Comparison of ENCODE assay signal across 16 cellular contexts in the genomic region with DNA sequence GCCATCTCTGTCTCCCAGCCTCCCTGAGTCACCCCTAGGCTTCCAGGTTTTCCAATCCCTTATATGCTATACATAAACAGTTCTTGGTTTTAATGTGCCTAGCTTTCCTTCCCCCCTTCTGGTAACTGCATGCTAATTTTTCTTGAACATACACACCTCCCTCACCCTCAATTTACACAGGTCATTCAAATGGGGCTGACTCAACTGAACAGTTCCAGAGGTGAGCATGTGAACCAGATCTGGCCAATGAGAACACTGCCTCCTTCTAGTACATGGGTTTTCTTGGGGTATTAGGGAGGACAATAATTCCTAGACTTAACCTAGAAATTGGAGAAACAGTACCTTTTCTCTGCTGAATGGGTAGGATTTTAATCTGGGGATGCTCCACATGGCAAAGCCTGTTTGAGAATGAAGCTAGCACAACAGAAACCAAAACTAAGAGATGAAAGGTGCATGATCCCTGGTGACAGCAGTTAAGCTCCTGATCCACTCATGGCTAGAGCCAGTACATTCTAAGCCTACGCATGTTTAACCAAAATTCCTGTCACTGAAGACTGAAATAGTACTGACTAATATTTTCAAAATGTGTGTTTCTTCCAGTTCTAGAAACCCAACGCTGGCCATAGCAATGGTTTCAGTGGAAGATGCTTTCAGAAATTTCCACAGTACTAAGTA. TPM values are rescaled to one million over a fixed set of nuclear protein-coding genes. Genes with fewer than 3 reads are reported as not detected.
A peak's percentile ranks its signal among the peaks of the same experiment; 100 is the strongest.
DNase-seq lines count a peak whose midpoint lies in the region; ATAC-seq, FAIRE-seq and TF ChIP-seq lines count a peak whose summit lies in the region.
"Had no signal": no experiment of that assay in that cellular context is flagged by ENCODE, and none has a peak within 500 bp of the region (broad histone marks: within the 10 kb centered on the region; RNA-seq: fewer than 3 reads in every experiment).

No MANE protein-coding gene starts in this region.

- TF ChIP-seq CTCF in left ventricle myocardium inferior (IDR thresholded peaks at IDR 0.05; ENCODE audit: borderline replicate concordance) = no peak
- no peak for TF ChIP-seq CTCF in GM12878 (IDR thresholded peaks at IDR 0.05 in 2 of 3, conservative IDR thresholded peaks at IDR 0.05 in 1 of 3; ENCODE audit: control insufficient read depth in 2 of 3, extremely low read depth in 1 of 3, insufficient read depth in 1 of 3, low read depth in 3 of 3, low read length in 3 of 3)
- no peak for TF ChIP-seq CTCF in MCF 10A (IDR thresholded peaks at IDR 0.05; ENCODE audit: unreplicated experiment)

- intact Hi-C loops in left ventricle myocardium inferior (cut with micrococcal nuclease) (no loop called here), Right ventricle myocardium superior (cut with DNase I) (no loop called here), GM12878 (cut with micrococcal nuclease; ENCODE audit: unreplicated experiment) (no loop called here), MCF 10A (cut with micrococcal nuclease) (no loop called here), left ventricle myocardium superior (cut with micrococcal nuclease) (no loop called here)

- in situ Hi-C loops in GM12878 (cut with MboI) = no loop called here

- BruUV-seq in GM12878 (replicated peaks; lab: Mats Ljungman, UMichigan) (no TSS peak), MCF 10A (replicated peaks; lab: Mats Ljungman, UMichigan) (no TSS peak)

- SMC1A ChIA-PET in GM12878 (lab: Charles Lee; ENCODE audit: uncharacterized antibody, unreplicated experiment) = interaction anchor here (0.8 to 2.7 kb wide), 7 partner anchors 10 to 220 kb away, joined by 3 to 13 read pairs (median 3); a partner anchor contains a TSS

- FAIRE-seq in GM12878 (lab: Jason Lieb, UNC) = no peak

- H3K4me1 ChIP-seq in left ventricle myocardium inferior (peaks cover 45% of the 10 kb centered on the region), GM12878 (ENCODE audit: control insufficient read depth, insufficient read depth, low read length) (peaks cover 15% of the 10 kb centered on the region)
- H3K4me1 ChIP-seq: left lung had no signal

- no peaks in the 10 kb centered on the region for H3K9me3 Mint-ChIP-seq in MCF 10A (ENCODE audit: unreplicated experiment)
- H3K9me3 Mint-ChIP-seq: stimulated activated memory B cell treated with anti-CD40 and anti-IgM and Interleukin-4, amounts not matched to agents 10 μg/mL and 1 μg/mL and 100 μg/mL, for 72 hours had no signal

- H3K9me3 ChIP-seq in left ventricle myocardium inferior (replicated peaks) = no peaks in the 10 kb centered on the region
- H3K9me3 ChIP-seq in GM12878 (replicated peaks; ENCODE audit: control insufficient read depth, insufficient read depth, low read length) = no peaks in the 10 kb centered on the region
- H3K9me3 ChIP-seq: left lung had no signal

- H3K27ac Mint-ChIP-seq in MCF 10A (ENCODE audit: low read depth, unreplicated experiment) = no peak overlapping the region
- H3K27ac Mint-ChIP-seq: B cell; stimulated activated memory B cell treated with anti-CD40 and anti-IgM and Interleukin-4, amounts not matched to agents 10 μg/mL and 1 μg/mL and 100 μg/mL, for 72 hours had no signal

- peaks cover 17% of the 10 kb centered on the region for H3K36me3 Mint-ChIP-seq in MCF 10A (ENCODE audit: insufficient read depth, unreplicated experiment)

- WGBS in GM12878 (ENCODE audit: insufficient coverage, insufficient replicate concordance, low lambda C conversion rate, missing lambda C conversion rate) = 6% methylated on average over 2 of the region's 2 CpGs

- no peak for TF ChIP-seq POLR2A in GM12878 (IDR thresholded peaks at IDR 0.05; ENCODE audit: low read depth, low read length)

- peaks cover 14% of the 10 kb centered on the region for H3K4me1 Mint-ChIP-seq in MCF 10A (ENCODE audit: insufficient read depth, unreplicated experiment)

- H3K4me3 Mint-ChIP-seq in MCF 10A (ENCODE audit: unreplicated experiment) = no peak overlapping the region
- H3K4me3 Mint-ChIP-seq: B cell; stimulated activated memory B cell treated with anti-CD40 and anti-IgM and Interleukin-4, amounts not matched to agents 10 μg/mL and 1 μg/mL and 100 μg/mL, for 72 hours had no signal

- no peaks in the 10 kb centered on the region for H3K27me3 Mint-ChIP-seq in MCF 10A (ENCODE audit: insufficient read depth, unreplicated experiment)
- H3K27me3 Mint-ChIP-seq: B cell; stimulated activated memory B cell treated with anti-CD40 and anti-IgM and Interleukin-4, amounts not matched to agents 10 μg/mL and 1 μg/mL and 100 μg/mL, for 72 hours had no signal

- H3K9ac ChIP-seq in GM12878 (ENCODE audit: control insufficient read depth, insufficient read depth, low read length) = no peak overlapping the region

- CTCF ChIA-PET in GM12878 (lab: Yijun Ruan, JAX) = interaction anchor here (1.0 to 3.7 kb wide), 2 partner anchors 9 to 11 kb away, joined by 4 to 19 read pairs; a partner anchor contains a TSS
- CTCF ChIA-PET in MCF 10A (lab: Yijun Ruan, JAX) = interaction anchor here (1.6 kb wide), 1 partner anchor 10 kb away, joined by 4 read pairs; no protein-coding TSS in a partner anchor

- no peak overlapping the region for H2AFZ ChIP-seq in GM12878 (ENCODE audit: control insufficient read depth, low read depth, low read length)

- DNase-seq in left ventricle myocardium inferior (no peak), Right ventricle myocardium superior (no peak), GM12878 (ENCODE audit: low read depth, low spot score) (no peak), stromal cell of bone marrow (ENCODE audit: low read depth) (peak; percentile 36), NCI-H2227 treated with DMSO at 0.1 percent for 48 hours (lab: John Stamatoyannopoulos, UW) (no peak), MCF 10A (ENCODE audit: unreplicated experiment) (no peak), left ventricle myocardium superior (no peak)
- DNase-seq: aorta; effector memory CD4-positive, alpha-beta T cell; EL; left lung; MV-4-11 had no signal

- H3K36me3 ChIP-seq in left ventricle myocardium inferior (no peaks in the 10 kb centered on the region), GM12878 (ENCODE audit: control insufficient read depth in 2 of 2, insufficient read depth in 2 of 2, low read length in 1 of 2) (no peaks in the 10 kb centered on the region; a peak in 1 of 4 replicates)
- H3K36me3 ChIP-seq: left lung had no signal

- H3K4me2 ChIP-seq in GM12878 (ENCODE audit: control insufficient read depth, insufficient read depth) = peak overlapping the region; percentile 56

- no peaks in the 10 kb centered on the region for H4K20me1 ChIP-seq in GM12878 (ENCODE audit: control insufficient read depth, insufficient read depth)

- peaks cover 13% of the 10 kb centered on the region for H3K79me2 ChIP-seq in GM12878 (ENCODE audit: control insufficient read depth, insufficient read depth, low read length)

- RAD21 ChIA-PET in GM12878 (lab: Charles Lee; ENCODE audit: unreplicated experiment) = interaction anchor here (1.2 kb wide), 1 partner anchor 10 kb away, joined by 4 read pairs; no protein-coding TSS in a partner anchor

- H3K27ac ChIP-seq in left ventricle myocardium inferior (replicated peaks) = peak overlapping the region; percentile 81
- peak overlapping the region; percentile 20; the same call in 1 of the 2 replicates for H3K27ac ChIP-seq in GM12878 (ENCODE audit: control insufficient read depth, insufficient read depth)
- H3K27ac ChIP-seq: left lung had no signal

- no peak for TF ChIP-seq RAD21 in GM12878 (IDR thresholded peaks at IDR 0.05; ENCODE audit: insufficient read depth, low read depth, low read length)

- no peak for TF ChIP-seq EP300 in GM12878 (IDR thresholded peaks at IDR 0.05; ENCODE audit: borderline replicate concordance in 1 of 2, control insufficient read depth in 1 of 2, low read depth in 2 of 2, low read length in 2 of 2)

- H3K4me3 ChIP-seq in left ventricle myocardium inferior = no peak overlapping the region
- peak overlapping the region; percentile 48; the same call in 1 of the 2 replicates for H3K4me3 ChIP-seq in GM12878
- H3K4me3 ChIP-seq: left lung had no signal

- ATAC-seq in Right ventricle myocardium superior (ENCODE audit: poor library complexity) (no peak), HG02571 (IDR thresholded peaks at IDR 0.05; ENCODE audit: unreplicated experiment) (peak; percentile 62), GM12878 (peak; percentile 74), left ventricle myocardium superior (no peak)
- ATAC-seq: left lung; Panc1; stimulated activated memory B cell treated with anti-CD40 and anti-IgM and Interleukin-4, amounts not matched to agents 10 μg/mL and 1 μg/mL and 100 μg/mL, for 72 hours had no signal

- H3K27me3 ChIP-seq in left ventricle myocardium inferior (ENCODE audit: low read depth) = no peaks in the 10 kb centered on the region
- H3K27me3 ChIP-seq in GM12878 (replicated peaks in 1 of 2; ENCODE audit: control insufficient read depth in 2 of 2, insufficient read depth in 2 of 2, low read length in 1 of 2) = no peaks in the 10 kb centered on the region
- H3K27me3 ChIP-seq: left lung had no signal

- POLR2A ChIA-PET in GM12878 (lab: Charles Lee) (interaction anchor here (1.1 kb wide), 2 partner anchors 11 to 33 kb away, joined by 3 to 4 read pairs; no protein-coding TSS in a partner anchor), MCF 10A (lab: Yijun Ruan, JAX) (interaction anchor here (6.2 kb wide), 1 partner anchor 11 kb away, joined by 42 read pairs; a partner anchor contains a TSS)

RNA-seq across cellular contexts. Expression of a gene that starts 11.8 kb away (rescaled TPM):
- total RNA-seq in left ventricle myocardium inferior = 110 TPM
- 107 TPM for total RNA-seq in Right ventricle myocardium superior
- total RNA-seq in GM12878 (2013; cell fraction: nucleolus; rRNA removed) = 117 and 127 TPM in 2 replicates
- total RNA-seq in GM12878 (2014; rRNA removed) = 33.4 and 37.9 TPM in 2 replicates
- total RNA-seq in GM12878 (2014; rRNA removed; fragmentation: Illumina TruSeq; extraction: Trizol) = 34.7 and 35.6 TPM in 2 replicates
- 28.1 and 31.0 TPM in 2 replicates for total RNA-seq in GM12878 (2021)
- polyA plus RNA-seq in GM12878 (2011; ENCODE audit: low read depth) = 11.9 TPM
- polyA plus RNA-seq in GM12878 (2011; rRNA removed) = 50.0 and 54.9 TPM in 2 replicates
- 27.3 and 27.8 TPM in 2 replicates for polyA plus RNA-seq in GM12878 (2011; cell fraction: cytosol; rRNA removed)
- 63.8 and 64.5 TPM in 2 replicates for polyA plus RNA-seq in GM12878 (2011; cell fraction: nucleus; rRNA removed)
- 11.9 and 15.6 TPM in 2 replicates for polyA plus RNA-seq in GM12878 (2012)
- 36.4 and 41.5 TPM in 2 replicates for polyA plus RNA-seq in GM12878 (2014; fragmentation: Illumina TruSeq; extraction: Trizol)
- polyA plus RNA-seq in GM12878 (2014; fragmentation: Nextera tagmentation; extraction: Ambion mirVana) = 10 to 100 TPM; 20.9 to 27.4 TPM
- polyA plus RNA-seq in GM12878 (2014; rRNA removed) = 28.7 and 34.4 TPM in 2 replicates
- polyA plus RNA-seq in GM12878 (2016; fragmentation: Nextera tagmentation; extraction: Ambion mirVana) = 10 to 100 TPM; 31.1 to 32.5 TPM
- polyA minus RNA-seq in GM12878 (2011; rRNA and poly(A)+ RNA removed) = 42.8 and 47.3 TPM in 2 replicates
- 11.1 and 12.5 TPM in 2 replicates for polyA minus RNA-seq in GM12878 (2011; cell fraction: cytosol; rRNA and poly(A)+ RNA removed)
- 29.5 and 47.4 TPM in 2 replicates for polyA minus RNA-seq in GM12878 (2011; cell fraction: nucleus; rRNA and poly(A)+ RNA removed)
- 11.5 and 12.5 TPM in 2 replicates for total RNA-seq in MCF 10A (2022)
- 134 TPM for total RNA-seq in left ventricle myocardium superior

RNA-seq across cellular contexts. Expression of a gene that starts 40.0 kb away (rescaled TPM):
- total RNA-seq in left ventricle myocardium inferior (31.0 TPM), Right ventricle myocardium superior (31.1 TPM), GM12878 (2014; rRNA removed) (60.0 and 72.8 TPM in 2 replicates), GM12878 (2014; rRNA removed; fragmentation: Illumina TruSeq; extraction: Trizol) (89.9 and 93.9 TPM in 2 replicates), GM12878 (2021) (65.2 and 66.9 TPM in 2 replicates), MCF 10A (2022) (40.7 and 41.8 TPM in 2 replicates), left ventricle myocardium superior (35.1 TPM)
- 30.5 and 32.1 TPM in 2 replicates for total RNA-seq in GM12878 (2013; cell fraction: nucleolus; rRNA removed)
- polyA plus RNA-seq in GM12878 (2011; ENCODE audit: low read depth) = 47.9 TPM
- polyA plus RNA-seq in GM12878 (2011; rRNA removed) (125 and 202 TPM in 2 replicates), GM12878 (2014; fragmentation: Illumina TruSeq; extraction: Trizol) (135 and 167 TPM in 2 replicates), GM12878 (2014; fragmentation: Nextera tagmentation; extraction: Ambion mirVana) (100 to 1,000 TPM; 177 to 190 TPM), GM12878 (2014; rRNA removed) (76.9 and 98.5 TPM in 2 replicates), GM12878 (2016; fragmentation: Nextera tagmentation; extraction: Ambion mirVana) (100 to 1,000 TPM; 201 to 225 TPM)
- polyA plus RNA-seq in GM12878 (2011; cell fraction: cytosol; rRNA removed) = 38.5 and 43.9 TPM in 2 replicates
- polyA plus RNA-seq in GM12878 (2011; cell fraction: nucleus; rRNA removed) = 24.9 and 38.8 TPM in 2 replicates
- polyA plus RNA-seq in GM12878 (2012) = 48.9 and 54.1 TPM in 2 replicates
- polyA minus RNA-seq in GM12878 (2011; rRNA and poly(A)+ RNA removed) = 35.4 and 51.4 TPM in 2 replicates
- polyA minus RNA-seq in GM12878 (2011; cell fraction: cytosol; rRNA and poly(A)+ RNA removed) = 15.6 and 19.6 TPM in 2 replicates
- polyA minus RNA-seq in GM12878 (2011; cell fraction: nucleus; rRNA and poly(A)+ RNA removed) = 13.1 and 25.2 TPM in 2 replicates

Comparison
In these comparisons a context has a peak if more than half of its experiments do, and no peak if none do; other contexts are left out.
1. ATAC-seq: peak in HG02571 (single experiment) and GM12878 (single experiment); none in Right ventricle myocardium superior (single experiment) and left ventricle myocardium superior (single experiment).